Comparison of ENCODE assay signal across 10 cellular contexts in the genomic region with DNA sequence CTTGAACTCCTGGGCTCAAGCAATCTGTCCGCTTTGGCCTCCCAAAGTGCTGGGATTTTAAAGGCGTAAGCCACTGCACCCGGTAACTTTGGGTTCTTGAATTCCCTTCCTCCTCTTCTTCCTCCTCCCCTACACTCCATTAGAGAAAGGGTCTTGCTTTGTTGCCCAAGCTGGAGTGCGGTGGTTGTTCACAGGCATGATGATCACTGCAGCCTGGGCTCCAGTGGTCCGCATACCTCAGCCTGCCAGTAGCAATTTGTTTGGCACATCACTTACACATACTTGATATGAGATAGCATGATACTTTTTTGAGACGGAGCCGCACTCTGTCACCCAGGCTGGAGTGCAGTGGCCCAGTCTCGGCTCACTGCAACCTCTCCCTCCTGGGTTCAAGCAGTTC. TPM values are rescaled to one million over a fixed set of nuclear protein-coding genes. Genes with fewer than 3 reads are reported as not detected.
DNase-seq lines count a peak whose midpoint lies in the region; ATAC-seq and TF ChIP-seq lines count a peak whose summit lies in the region.
"Had no signal": no experiment of that assay in that cellular context is flagged by ENCODE, and none has a peak within 500 bp of the region (broad histone marks: within the 10 kb centered on the region; RNA-seq: fewer than 3 reads in every experiment).

No MANE protein-coding gene starts in this region.

- H3K4me1 Mint-ChIP-seq in activated T-helper 2 cell treated with anti-CD3 and anti-CD28 coated beads, Interferon-gamma antibody, Interleukin-2, Interleukin-4, amounts not matched to agents 10 μg/mL and 5 μg/mL and 100 μg/mL, durations not matched to agents 14 hours and 24 hours and 36 hours (ENCODE audit: low read depth), result peaks cover 49% of the 10 kb centered on the region
- peaks cover 19 to 74% (median 55%) of the 10 kb centered on the region in 4 donors for H3K4me1 Mint-ChIP-seq in naive thymus-derived CD8-positive, alpha-beta T cell

- no peak for TF ChIP-seq CTCF in C4-2B (conservative IDR thresholded peaks at IDR 0.05)

- H3K27me3 ChIP-seq in GM23248 (replicated peaks; ENCODE audit: insufficient read depth), result no peaks in the 10 kb centered on the region

- H4K20me1 ChIP-seq in GM23248 (ENCODE audit: insufficient read depth), result 0 out of 2 replicates have a peak, but pooled peaks cover 3% of the 10 kb centered on the region

- peak overlapping the region; percentile 93 for H3K4me3 Mint-ChIP-seq in activated T-helper 2 cell treated with anti-CD3 and anti-CD28 coated beads, Interferon-gamma antibody, Interleukin-2, Interleukin-4, amounts not matched to agents 10 μg/mL and 5 μg/mL and 100 μg/mL, durations not matched to agents 14 hours and 24 hours and 36 hours (ENCODE audit: low read depth)
- peak overlapping the region; percentile 81 to 93 (median 87) for H3K4me3 Mint-ChIP-seq in naive thymus-derived CD8-positive, alpha-beta T cell

- H3K27me3 Mint-ChIP-seq in activated T-helper 2 cell treated with anti-CD3 and anti-CD28 coated beads, Interferon-gamma antibody, Interleukin-2, Interleukin-4, amounts not matched to agents 10 μg/mL and 5 μg/mL and 100 μg/mL, durations not matched to agents 14 hours and 24 hours and 36 hours (ENCODE audit: low read depth), result peaks cover 4% of the 10 kb centered on the region
- H3K27me3 Mint-ChIP-seq in naive thymus-derived CD8-positive, alpha-beta T cell, result no peaks in the 10 kb centered on the region

- H3K36me3 Mint-ChIP-seq in activated T-helper 2 cell treated with anti-CD3 and anti-CD28 coated beads, Interferon-gamma antibody, Interleukin-2, Interleukin-4, amounts not matched to agents 10 μg/mL and 5 μg/mL and 100 μg/mL, durations not matched to agents 14 hours and 24 hours and 36 hours (ENCODE audit: low read depth), result peaks cover 49% of the 10 kb centered on the region
- peaks cover 0 to 27% (median 9%) of the 10 kb centered on the region in 3 donors for H3K36me3 Mint-ChIP-seq in naive thymus-derived CD8-positive, alpha-beta T cell

- H3K9me2 ChIP-seq in GM23248 (ENCODE audit: insufficient read depth), result no peaks in the 10 kb centered on the region

- POLR2A ChIA-PET in naive thymus-derived CD8-positive, alpha-beta T cell (lab: Charles Lee), result interaction anchor here (0.6 to 1.0 kb wide), 4 partner anchors 9 to 249 kb away, joined by 3 to 4 read pairs (median 4); partner anchors contain the start of gene WDR26

- peaks cover 67% of the 10 kb centered on the region for H3K79me2 ChIP-seq in GM23248 (ENCODE audit: insufficient read depth)

- no peak for DNase-seq in GM23248
- DNase-seq in activated T-helper 2 cell treated with anti-CD3 and anti-CD28 coated beads, Interferon-gamma antibody, Interleukin-2, Interleukin-4, amounts not matched to agents 10 μg/mL and 5 μg/mL and 100 μg/mL, durations not matched to agents 14 hours and 24 hours and 36 hours (ENCODE audit: low spot score), result no peak
- no peak for DNase-seq in naive thymus-derived CD8-positive, alpha-beta T cell
- DNase-seq: activated CD4-positive, alpha-beta T cell treated with anti-CD3 and anti-CD28 coated beads for 48 hours; stimulated activated CD4-positive, alpha-beta T cell treated with anti-CD3 and anti-CD28 coated beads, Interleukin-4, amount 100 ng/mL, for 4 hours had no signal

- peaks cover 21% of the 10 kb centered on the region; the same call in 1 of the 2 replicates for H3F3A ChIP-seq in GM23248 (ENCODE audit: insufficient read depth)

- H3K4me2 ChIP-seq in GM23248 (ENCODE audit: unreplicated experiment), result peak overlapping the region; percentile 82

- WGBS in GM23248 (ENCODE audit: low coverage in 1 of 2, low lambda C conversion rate in 2 of 2, missing lambda C conversion rate in 2 of 2), 2 experiments, result 85 to 89% methylated on average over 8 of the region's 8 CpGs

- H3K9me3 ChIP-seq in GM23248 (ENCODE audit: low read depth), result no peaks in the 10 kb centered on the region

- H3K9me3 Mint-ChIP-seq in activated T-helper 2 cell treated with anti-CD3 and anti-CD28 coated beads, Interferon-gamma antibody, Interleukin-2, Interleukin-4, amounts not matched to agents 10 μg/mL and 5 μg/mL and 100 μg/mL, durations not matched to agents 14 hours and 24 hours and 36 hours, result no peaks in the 10 kb centered on the region
- peaks cover 0 to 4% (median 0%) of the 10 kb centered on the region in 9 donors for H3K9me3 Mint-ChIP-seq in naive thymus-derived CD8-positive, alpha-beta T cell

- H3K36me3 ChIP-seq in GM23248 (ENCODE audit: low read depth), result peaks cover 7% of the 10 kb centered on the region

- in situ Hi-C loops in GM23248 (cut with MboI), result no loop called here

- peak overlapping the region; percentile 85 for H3K27ac Mint-ChIP-seq in activated T-helper 2 cell treated with anti-CD3 and anti-CD28 coated beads, Interferon-gamma antibody, Interleukin-2, Interleukin-4, amounts not matched to agents 10 μg/mL and 5 μg/mL and 100 μg/mL, durations not matched to agents 14 hours and 24 hours and 36 hours
- peak overlapping the region in 9 of 10 donors; percentile 25 to 93 (median 80) for H3K27ac Mint-ChIP-seq in naive thymus-derived CD8-positive, alpha-beta T cell

- H3K4me3 ChIP-seq in GM23248, result peak overlapping the region; percentile 84

- peaks cover 14% of the 10 kb centered on the region for H3K4me1 ChIP-seq in GM23248 (ENCODE audit: insufficient read depth)

- no peak overlapping the region for H2AFZ ChIP-seq in GM23248

- H3K9ac ChIP-seq in GM23248, result no peak overlapping the region

- H3K27ac ChIP-seq in C4-2B, result peak overlapping the region; percentile 100
- H3K27ac ChIP-seq in GM23248, result peak overlapping the region; percentile 86

- intact Hi-C loops in activated T-helper 2 cell treated with anti-CD3 and anti-CD28 coated beads, Interferon-gamma antibody, Interleukin-2, Interleukin-4, amounts not matched to agents 10 μg/mL and 5 μg/mL and 100 μg/mL, durations not matched to agents 14 hours and 24 hours and 36 hours (cut with micrococcal nuclease), result loop anchor here (10.0 kb wide), 2 partner anchors 350 to 440 kb away; no protein-coding TSS in a partner anchor

- ATAC-seq in naive thymus-derived CD8-positive, alpha-beta T cell, result no peak
- no peak for ATAC-seq in HG03565 (IDR thresholded peaks at IDR 0.05; ENCODE audit: unreplicated experiment)
- ATAC-seq in GM18511 (IDR thresholded peaks at IDR 0.05; ENCODE audit: unreplicated experiment), result no peak
- no peak for ATAC-seq in GM21529 (IDR thresholded peaks at IDR 0.05; ENCODE audit: unreplicated experiment)
- no peak for ATAC-seq in HG03460 (IDR thresholded peaks at IDR 0.05; ENCODE audit: unreplicated experiment)

RNA-seq across cellular contexts. Expression of gene DEGS1, which starts 2.2 kb away (rescaled TPM):
- 192 and 227 TPM in 2 replicates for total RNA-seq in GM23248 (2014; rRNA removed; shearing (Covaris generic))
- 265 and 275 TPM in 2 replicates for polyA plus RNA-seq in GM23248 (2016; fragmentation: Nextera tagmentation; extraction: Ambion mirVana)
- total RNA-seq in activated T-helper 2 cell treated with anti-CD3 and anti-CD28 coated beads, Interferon-gamma antibody, Interleukin-2, Interleukin-4, amounts not matched to agents 10 μg/mL and 5 μg/mL and 100 μg/mL, durations not matched to agents 14 hours and 24 hours and 36 hours, result 49.7 and 51.1 TPM in 2 replicates
- 10 to 100 TPM; 35.0 to 35.2 TPM for total RNA-seq in naive thymus-derived CD8-positive, alpha-beta T cell
- 10 to 100 TPM; 49.0 to 77.9 (median 63.4) TPM for polyA plus RNA-seq in naive thymus-derived CD8-positive, alpha-beta T cell
